ENCODE assay signal across 18 cellular contexts in the genomic region with DNA sequence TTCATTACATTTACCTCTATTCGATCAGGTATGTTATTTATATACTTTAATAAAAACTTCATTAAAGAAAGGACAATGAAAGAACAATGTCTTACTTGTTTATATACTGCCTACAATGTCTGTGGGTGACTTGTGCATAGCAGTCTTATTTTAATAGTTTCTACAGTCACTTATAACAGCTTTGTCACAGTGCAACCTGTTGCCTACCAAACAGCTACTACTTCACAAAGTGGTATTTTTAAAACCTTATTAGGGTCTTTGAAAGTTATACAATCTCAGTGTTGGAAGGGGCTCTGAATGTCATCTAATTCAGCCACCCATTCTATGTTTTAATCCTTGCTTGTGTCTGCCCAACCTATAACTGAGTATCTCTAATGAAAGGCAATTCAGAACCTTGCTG.
"Had no signal": no experiment of that assay in that cellular context is flagged by ENCODE, and none has a peak within 500 bp of the region (broad histone marks: within the 10 kb centered on the region; RNA-seq: fewer than 3 reads in every experiment).

No MANE protein-coding gene starts in this region.

- H3K4me3 ChIP-seq: MG63 had no signal

- H3K9me3 ChIP-seq: MG63, SK-N-SH had no signal

- H3K27me3 ChIP-seq: MG63 had no signal

- H3K27ac ChIP-seq: RWPE1 had no signal

- DNase-seq: Karpas-422, KG1, MG63, NCI-H1092, NCI-H1105 treated with DMSO at 0.1 percent for 48 hours, NCI-H1417 treated with DMSO at 0.1 percent for 48 hours, NCI-H146, NCI-H1694 treated with DMSO at 0.1 percent for 48 hours, NCI-H1930, NCI-H2081, NCI-H2107, NCI-H2227 treated with DMSO at 0.1 percent for 48 hours, NCI-H524 treated with DMSO at 0.1 percent for 48 hours, NCI-H774, SHP77, SK-N-SH, SW 1271 had no signal

- H3K36me3 ChIP-seq: MG63 had no signal
